ENCODE assay signal across 1 cellular context in the genomic region with DNA sequence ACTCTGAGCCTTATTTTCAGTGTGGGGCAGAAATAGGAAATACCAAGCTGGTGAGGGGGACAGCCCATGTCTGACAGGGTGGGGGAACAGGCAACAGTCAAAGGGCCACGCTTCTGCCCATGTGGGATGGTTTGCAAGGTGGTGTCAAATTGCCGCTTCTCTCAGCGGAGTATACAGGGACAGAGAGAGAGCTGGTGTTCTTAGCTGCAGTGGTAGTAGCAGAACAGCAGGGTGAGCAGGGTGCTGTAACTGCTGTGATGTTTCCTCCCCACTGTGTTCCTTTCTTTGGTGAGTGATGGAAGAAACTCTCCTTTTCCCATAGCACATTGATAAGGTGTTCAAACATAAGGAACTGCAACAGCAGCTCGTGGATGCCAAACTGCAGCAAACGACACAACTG.
TF ChIP-seq lines count a peak whose summit lies in the region.

No MANE protein-coding gene starts in this region.

TF ChIP-seq in SK-N-SH treated with all-trans-retinoic acid at 6 μM for 48 hours, 23 proteins besides CTCF, POLR2A, EP300 and RAD21 (continued from another document):
- TF ChIP-seq, protein P1, sequence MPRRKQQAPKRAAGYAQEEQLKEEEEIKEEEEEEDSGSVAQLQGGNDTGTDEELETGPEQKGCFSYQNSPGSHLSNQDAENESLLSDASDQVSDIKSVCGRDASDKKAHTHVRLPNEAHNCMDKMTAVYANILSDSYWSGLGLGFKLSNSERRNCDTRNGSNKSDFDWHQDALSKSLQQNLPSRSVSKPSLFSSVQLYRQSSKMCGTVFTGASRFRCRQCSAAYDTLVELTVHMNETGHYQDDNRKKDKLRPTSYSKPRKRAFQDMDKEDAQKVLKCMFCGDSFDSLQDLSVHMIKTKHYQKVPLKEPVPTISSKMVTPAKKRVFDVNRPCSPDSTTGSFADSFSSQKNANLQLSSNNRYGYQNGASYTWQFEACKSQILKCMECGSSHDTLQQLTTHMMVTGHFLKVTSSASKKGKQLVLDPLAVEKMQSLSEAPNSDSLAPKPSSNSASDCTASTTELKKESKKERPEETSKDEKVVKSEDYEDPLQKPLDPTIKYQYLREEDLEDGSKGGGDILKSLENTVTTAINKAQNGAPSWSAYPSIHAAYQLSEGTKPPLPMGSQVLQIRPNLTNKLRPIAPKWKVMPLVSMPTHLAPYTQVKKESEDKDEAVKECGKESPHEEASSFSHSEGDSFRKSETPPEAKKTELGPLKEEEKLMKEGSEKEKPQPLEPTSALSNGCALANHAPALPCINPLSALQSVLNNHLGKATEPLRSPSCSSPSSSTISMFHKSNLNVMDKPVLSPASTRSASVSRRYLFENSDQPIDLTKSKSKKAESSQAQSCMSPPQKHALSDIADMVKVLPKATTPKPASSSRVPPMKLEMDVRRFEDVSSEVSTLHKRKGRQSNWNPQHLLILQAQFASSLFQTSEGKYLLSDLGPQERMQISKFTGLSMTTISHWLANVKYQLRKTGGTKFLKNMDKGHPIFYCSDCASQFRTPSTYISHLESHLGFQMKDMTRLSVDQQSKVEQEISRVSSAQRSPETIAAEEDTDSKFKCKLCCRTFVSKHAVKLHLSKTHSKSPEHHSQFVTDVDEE (CRISPR knock-in tag; IDR thresholded peaks at IDR 0.05): no peak
- TF ChIP-seq BACH2 (CRISPR knock-in tag; IDR thresholded peaks at IDR 0.05; ENCODE audit: borderline replicate concordance) (no peak), SNAI2 (CRISPR knock-in tag; IDR thresholded peaks at IDR 0.05) (no peak), GLIS3 (CRISPR knock-in tag; IDR thresholded peaks at IDR 0.05) (no peak)
- TF ChIP-seq, protein P2, sequence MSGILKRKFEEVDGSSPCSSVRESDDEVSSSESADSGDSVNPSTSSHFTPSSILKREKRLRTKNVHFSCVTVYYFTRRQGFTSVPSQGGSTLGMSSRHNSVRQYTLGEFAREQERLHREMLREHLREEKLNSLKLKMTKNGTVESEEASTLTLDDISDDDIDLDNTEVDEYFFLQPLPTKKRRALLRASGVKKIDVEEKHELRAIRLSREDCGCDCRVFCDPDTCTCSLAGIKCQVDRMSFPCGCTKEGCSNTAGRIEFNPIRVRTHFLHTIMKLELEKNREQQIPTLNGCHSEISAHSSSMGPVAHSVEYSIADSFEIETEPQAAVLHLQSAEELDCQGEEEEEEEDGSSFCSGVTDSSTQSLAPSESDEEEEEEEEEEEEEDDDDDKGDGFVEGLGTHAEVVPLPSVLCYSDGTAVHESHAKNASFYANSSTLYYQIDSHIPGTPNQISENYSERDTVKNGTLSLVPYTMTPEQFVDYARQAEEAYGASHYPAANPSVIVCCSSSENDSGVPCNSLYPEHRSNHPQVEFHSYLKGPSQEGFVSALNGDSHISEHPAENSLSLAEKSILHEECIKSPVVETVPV (CRISPR knock-in tag; IDR thresholded peaks at IDR 0.05): no peak
- TF ChIP-seq, protein P3, sequence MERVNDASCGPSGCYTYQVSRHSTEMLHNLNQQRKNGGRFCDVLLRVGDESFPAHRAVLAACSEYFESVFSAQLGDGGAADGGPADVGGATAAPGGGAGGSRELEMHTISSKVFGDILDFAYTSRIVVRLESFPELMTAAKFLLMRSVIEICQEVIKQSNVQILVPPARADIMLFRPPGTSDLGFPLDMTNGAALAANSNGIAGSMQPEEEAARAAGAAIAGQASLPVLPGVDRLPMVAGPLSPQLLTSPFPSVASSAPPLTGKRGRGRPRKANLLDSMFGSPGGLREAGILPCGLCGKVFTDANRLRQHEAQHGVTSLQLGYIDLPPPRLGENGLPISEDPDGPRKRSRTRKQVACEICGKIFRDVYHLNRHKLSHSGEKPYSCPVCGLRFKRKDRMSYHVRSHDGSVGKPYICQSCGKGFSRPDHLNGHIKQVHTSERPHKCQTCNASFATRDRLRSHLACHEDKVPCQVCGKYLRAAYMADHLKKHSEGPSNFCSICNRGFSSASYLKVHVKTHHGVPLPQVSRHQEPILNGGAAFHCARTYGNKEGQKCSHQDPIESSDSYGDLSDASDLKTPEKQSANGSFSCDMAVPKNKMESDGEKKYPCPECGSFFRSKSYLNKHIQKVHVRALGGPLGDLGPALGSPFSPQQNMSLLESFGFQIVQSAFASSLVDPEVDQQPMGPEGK (CRISPR knock-in tag; IDR thresholded peaks at IDR 0.05; ENCODE audit: borderline replicate concordance): no peak
